Comparison of ENCODE assay signal across 15 cellular contexts in the genomic region with DNA sequence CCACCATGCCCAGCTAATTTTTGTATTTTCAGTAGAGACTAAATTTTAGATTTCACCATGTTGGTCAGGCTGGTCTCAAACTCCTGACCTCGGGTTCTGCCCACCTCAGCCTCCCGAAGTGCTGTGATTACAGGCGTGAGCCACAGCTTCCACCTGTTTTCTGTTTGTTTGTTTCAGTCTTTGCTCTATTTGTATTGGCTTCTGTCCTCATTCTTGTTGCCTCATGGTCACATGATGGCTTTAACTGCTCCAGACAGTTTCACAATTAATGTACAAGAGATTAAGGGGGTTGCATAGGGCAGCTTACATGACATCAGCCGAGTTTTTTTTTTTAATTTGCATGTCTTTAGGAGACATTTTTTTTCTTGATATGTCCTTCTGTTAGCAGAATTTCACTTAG.
DNase-seq lines count a peak whose midpoint lies in the region; ATAC-seq and TF ChIP-seq lines count a peak whose summit lies in the region.
"Had no signal": no experiment of that assay in that cellular context is flagged by ENCODE, and none has a peak within 500 bp of the region (broad histone marks: within the 10 kb centered on the region; RNA-seq: fewer than 3 reads in every experiment).

No MANE protein-coding gene starts in this region.

- no peaks in the 10 kb centered on the region for H3K27me3 Mint-ChIP-seq in activated T-cell treated with anti-CD3 and anti-CD28 coated beads, Interleukin-2, amount 50 U/mL, for 4 hours (ENCODE audit: low read depth)
- H3K27me3 Mint-ChIP-seq: activated CD4-positive, alpha-beta memory T cell treated with anti-CD3 and anti-CD28 coated beads for 36 hours; B cell; stimulated activated naive CD8-positive, alpha-beta T cell treated with anti-CD3 and anti-CD28 coated beads, Interleukin-15, amount 100 ng/mL, for 72 hours had no signal

- peak; percentile 3 for DNase-seq in COR-L47 (lab: John Stamatoyannopoulos, UW)
- DNase-seq in HAP-1 (ENCODE audit: low spot score in 2 of 2) = peak; percentile 9 to 48
- peak; percentile 52 for DNase-seq in NCI-H774 (lab: John Stamatoyannopoulos, UW)
- peak; percentile 42 for DNase-seq in fibroblast of the conjunctiva (ENCODE audit: low read depth)
- DNase-seq in RKO (ENCODE audit: low spot score) = no peak
- no peak for DNase-seq in upper lobe of left lung
- no peak for DNase-seq in activated T-cell treated with anti-CD3 and anti-CD28 coated beads, Interleukin-2, amount 50 U/mL, for 4 hours
- DNase-seq: activated CD4-positive, alpha-beta memory T cell treated with anti-CD3 and anti-CD28 coated beads for 36 hours; activated gamma-delta T cell; head of caudate nucleus; left colon; stimulated activated naive CD8-positive, alpha-beta T cell treated with anti-CD3 and anti-CD28 coated beads, Interleukin-15, amount 100 ng/mL, for 72 hours had no signal

- H3K36me3 Mint-ChIP-seq in activated T-cell treated with anti-CD3 and anti-CD28 coated beads, Interleukin-2, amount 50 U/mL, for 4 hours (ENCODE audit: insufficient read depth) = no peaks in the 10 kb centered on the region
- H3K36me3 Mint-ChIP-seq: activated CD4-positive, alpha-beta memory T cell treated with anti-CD3 and anti-CD28 coated beads for 36 hours had no signal

- 61 to 68% methylated on average over 4 of the region's 4 CpGs for WGBS in upper lobe of left lung, 2 donors

- H3K9me3 ChIP-seq in HAP-1 = no peaks in the 10 kb centered on the region
- no peaks in the 10 kb centered on the region for H3K9me3 ChIP-seq in upper lobe of left lung

- H3K9me3 Mint-ChIP-seq in activated T-cell treated with anti-CD3 and anti-CD28 coated beads, Interleukin-2, amount 50 U/mL, for 4 hours = peaks cover 14% of the 10 kb centered on the region
- H3K9me3 Mint-ChIP-seq: activated CD4-positive, alpha-beta memory T cell treated with anti-CD3 and anti-CD28 coated beads for 36 hours had no signal

- no peak for TF ChIP-seq POLR2A in upper lobe of left lung (IDR thresholded peaks at IDR 0.05)

- TF ChIP-seq CTCF in upper lobe of left lung (IDR thresholded peaks at IDR 0.05) = no peak

- H3K27me3 ChIP-seq in HAP-1 (ENCODE audit: low read depth) (no peaks in the 10 kb centered on the region), upper lobe of left lung (no peaks in the 10 kb centered on the region)

- no peak for TF ChIP-seq EP300 in upper lobe of left lung (IDR thresholded peaks at IDR 0.05)

- no peak overlapping the region for H3K27ac ChIP-seq in upper lobe of left lung

- ATAC-seq in GM21515 (IDR thresholded peaks at IDR 0.05; ENCODE audit: unreplicated experiment) (no peak), upper lobe of left lung (ENCODE audit: low FRiP score in 2 of 2) (no peak)
- no peak for ATAC-seq in activated T-cell treated with anti-CD3 and anti-CD28 coated beads, Interleukin-2, amount 50 U/mL, for 4 hours
- ATAC-seq: left colon; sciatic nerve; stimulated activated naive CD8-positive, alpha-beta T cell treated with anti-CD3 and anti-CD28 coated beads, Interleukin-15, amount 100 ng/mL, for 72 hours had no signal

- H3K4me1 ChIP-seq in HAP-1 (peaks cover 7% of the 10 kb centered on the region; the same call in 1 of the 2 replicates), upper lobe of left lung (no peaks in the 10 kb centered on the region)

- in situ Hi-C loops in HAP-1 (cut with MboI; ENCODE audit: low sequenced_read_pairs) = no loop called here

- no peak overlapping the region for H3K4me3 Mint-ChIP-seq in activated T-cell treated with anti-CD3 and anti-CD28 coated beads, Interleukin-2, amount 50 U/mL, for 4 hours
- H3K4me3 Mint-ChIP-seq: activated CD4-positive, alpha-beta memory T cell treated with anti-CD3 and anti-CD28 coated beads for 36 hours; B cell; stimulated activated naive CD8-positive, alpha-beta T cell treated with anti-CD3 and anti-CD28 coated beads, Interleukin-15, amount 100 ng/mL, for 72 hours had no signal

- H3K36me3 ChIP-seq in HAP-1 (replicated peaks) (no peaks in the 10 kb centered on the region), upper lobe of left lung (no peaks in the 10 kb centered on the region)

- H3K4me3 ChIP-seq in HAP-1 = no peak overlapping the region
- no peak overlapping the region for H3K4me3 ChIP-seq in upper lobe of left lung

- no peaks in the 10 kb centered on the region for H3K4me1 Mint-ChIP-seq in activated T-cell treated with anti-CD3 and anti-CD28 coated beads, Interleukin-2, amount 50 U/mL, for 4 hours (ENCODE audit: low read depth)
- H3K4me1 Mint-ChIP-seq: B cell; stimulated activated naive CD8-positive, alpha-beta T cell treated with anti-CD3 and anti-CD28 coated beads, Interleukin-15, amount 100 ng/mL, for 72 hours had no signal

Comparison
In these comparisons a context has a peak if more than half of its experiments do, and no peak if none do; other contexts are left out.
1. DNase-seq: peak in COR-L47 (single experiment), HAP-1 (2 of 2), NCI-H774 (single experiment) and fibroblast of the conjunctiva (single experiment); none in RKO (single experiment), upper lobe of left lung (0 of 2) and activated T-cell treated with anti-CD3 and anti-CD28 coated beads, Interleukin-2, amount 50 U/mL, for 4 hours (single experiment).